28 cellular contexts compared by ENCODE assay signal in the genomic region with DNA sequence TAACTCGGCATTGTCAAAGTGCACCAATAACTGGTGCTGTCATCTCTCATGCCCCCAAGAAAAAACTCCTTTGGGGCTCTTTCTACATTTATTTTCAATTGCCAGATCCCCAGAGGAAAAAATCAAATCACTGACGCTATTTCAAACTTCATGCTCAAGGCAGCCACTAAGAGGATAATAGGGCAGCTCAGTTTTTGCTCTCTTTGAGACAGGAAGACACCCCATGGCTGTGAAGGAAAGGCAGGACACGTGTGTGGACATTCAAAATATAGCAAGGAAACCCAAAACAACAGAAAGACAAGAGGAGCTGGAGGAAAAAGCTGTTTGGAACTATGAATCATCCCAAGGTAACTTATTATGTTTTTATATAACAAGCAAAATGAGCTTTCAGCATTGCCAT.
"Had no signal": no experiment of that assay in that cellular context is flagged by ENCODE, and none has a peak within 500 bp of the region (broad histone marks: within the 10 kb centered on the region; RNA-seq: fewer than 3 reads in every experiment).

No MANE protein-coding gene starts in this region.

- H3K9me3 ChIP-seq: pancreas, psoas muscle, right lobe of liver, sigmoid colon, stomach, thoracic aorta, thyroid gland, upper lobe of left lung, vagina had no signal

- H3K9me3 Mint-ChIP-seq: natural killer cell treated with Interleukin-12 subunit alpha and Interleukin-12 subunit beta and Interleukin-15 and Interleukin-18, amount 100 ng/mL, for 72 hours; nephron progenitor cell; stimulated activated effector memory CD8-positive, alpha-beta T cell treated with anti-CD3 and anti-CD28 coated beads, Interleukin-12 subunit alpha, Interleukin-12 subunit beta, amount 100 ng/mL, for 72 hours; stimulated activated naive CD8-positive, alpha-beta T cell treated with anti-CD3 and anti-CD28 coated beads, Interleukin-15, Interleukin-2, amounts not matched to agents 100 ng/mL and 50 ng/mL, for 24 hours had no signal

- H3K27ac ChIP-seq: pancreas, psoas muscle, right lobe of liver, sigmoid colon, stomach, thoracic aorta, thyroid gland, tibial nerve, upper lobe of left lung had no signal

- H3K27me3 ChIP-seq: pancreas, right lobe of liver, sigmoid colon, stomach, thyroid gland, tibial nerve, upper lobe of left lung, vagina had no signal

- ATAC-seq: naive thymus-derived CD8-positive, alpha-beta T cell; natural killer cell treated with Interleukin-12 subunit alpha and Interleukin-12 subunit beta and Interleukin-15 and Interleukin-18, amount 100 ng/mL, for 72 hours; pancreas; psoas muscle; right cardiac atrium; right lobe of liver; stimulated activated effector memory CD8-positive, alpha-beta T cell treated with anti-CD3 and anti-CD28 coated beads, Interleukin-12 subunit alpha, Interleukin-12 subunit beta, amount 100 ng/mL, for 72 hours; stimulated activated naive B cell treated with anti-CD40 and anti-IgM and Interleukin-4, amounts not matched to agents 10 μg/mL and 1 μg/mL and 100 μg/mL, for 72 hours had no signal

- H3K4me3 ChIP-seq: pancreas, psoas muscle, right lobe of liver, sigmoid colon, stomach, thoracic aorta, thyroid gland, tibial nerve, upper lobe of left lung, vagina had no signal

- H3K27me3 Mint-ChIP-seq: naive B cell; naive thymus-derived CD8-positive, alpha-beta T cell; natural killer cell treated with Interleukin-12 subunit alpha and Interleukin-12 subunit beta and Interleukin-15 and Interleukin-18, amount 100 ng/mL, for 72 hours; progenitor cell of endocrine pancreas; stimulated activated naive B cell treated with anti-CD40 and anti-IgM and Interleukin-4, amounts not matched to agents 10 μg/mL and 1 μg/mL and 100 μg/mL, for 72 hours; stimulated activated naive CD8-positive, alpha-beta T cell treated with anti-CD3 and anti-CD28 coated beads, Interleukin-15, Interleukin-2, amounts not matched to agents 100 ng/mL and 50 ng/mL, for 24 hours had no signal

- H3K4me3 Mint-ChIP-seq: naive B cell; naive thymus-derived CD8-positive, alpha-beta T cell; natural killer cell treated with Interleukin-12 subunit alpha and Interleukin-12 subunit beta and Interleukin-15 and Interleukin-18, amount 100 ng/mL, for 72 hours; nephron progenitor cell; neural crest cell; stimulated activated effector memory CD8-positive, alpha-beta T cell treated with anti-CD3 and anti-CD28 coated beads, Interleukin-12 subunit alpha, Interleukin-12 subunit beta, amount 100 ng/mL, for 72 hours; stimulated activated naive B cell treated with anti-CD40 and anti-IgM and Interleukin-4, amounts not matched to agents 10 μg/mL and 1 μg/mL and 100 μg/mL, for 72 hours; stimulated activated naive CD8-positive, alpha-beta T cell treated with anti-CD3 and anti-CD28 coated beads, Interleukin-15, Interleukin-2, amounts not matched to agents 100 ng/mL and 50 ng/mL, for 24 hours had no signal

- H3K4me1 Mint-ChIP-seq: naive B cell; nephron progenitor cell; stimulated activated naive B cell treated with anti-CD40 and anti-IgM and Interleukin-4, amounts not matched to agents 10 μg/mL and 1 μg/mL and 100 μg/mL, for 72 hours had no signal

- H3K27ac Mint-ChIP-seq: natural killer cell treated with Interleukin-12 subunit alpha and Interleukin-12 subunit beta and Interleukin-15 and Interleukin-18, amount 100 ng/mL, for 72 hours; nephron progenitor cell; progenitor cell of endocrine pancreas; stimulated activated effector memory CD8-positive, alpha-beta T cell treated with anti-CD3 and anti-CD28 coated beads, Interleukin-12 subunit alpha, Interleukin-12 subunit beta, amount 100 ng/mL, for 72 hours; stimulated activated naive B cell treated with anti-CD40 and anti-IgM and Interleukin-4, amounts not matched to agents 10 μg/mL and 1 μg/mL and 100 μg/mL, for 72 hours; stimulated activated naive CD8-positive, alpha-beta T cell treated with anti-CD3 and anti-CD28 coated beads, Interleukin-15, Interleukin-2, amounts not matched to agents 100 ng/mL and 50 ng/mL, for 24 hours had no signal

- DNase-seq: naive B cell; naive thymus-derived CD8-positive, alpha-beta T cell; nephron progenitor cell; occipital lobe; pancreas; psoas muscle; right cardiac atrium; right lobe of liver; sigmoid colon; small intestine; stimulated activated CD4-positive, alpha-beta T cell treated with anti-CD3 and anti-CD28 coated beads, Interleukin-15, amount 100 ng/mL, for 24 hours; stimulated activated CD4-positive, alpha-beta T cell treated with anti-CD3 and anti-CD28 coated beads, Interleukin-2, amount 100 ng/mL, for 24 hours; stimulated activated CD4-positive, alpha-beta T cell treated with anti-CD3 and anti-CD28 coated beads, Interleukin-2, amount 100 ng/mL, for 48 hours; stimulated activated CD4-positive, alpha-beta T cell treated with anti-CD3 and anti-CD28 coated beads, Interleukin-4, amount 100 ng/mL, for 24 hours; stimulated activated naive B cell treated with anti-CD40 and anti-IgM and Interleukin-4, amounts not matched to agents 10 μg/mL and 1 μg/mL and 100 μg/mL, for 72 hours; stimulated activated naive CD4-positive, alpha-beta T cell treated with Interleukin-2 at 50 U/mL for 16 hours; stomach; thyroid gland; trophoblast cell; upper lobe of left lung had no signal

- H3K4me1 ChIP-seq: sigmoid colon, thyroid gland, upper lobe of left lung had no signal

- H3K36me3 ChIP-seq: pancreas, right lobe of liver, thoracic aorta, thyroid gland, vagina had no signal
